In the genomic region with DNA sequence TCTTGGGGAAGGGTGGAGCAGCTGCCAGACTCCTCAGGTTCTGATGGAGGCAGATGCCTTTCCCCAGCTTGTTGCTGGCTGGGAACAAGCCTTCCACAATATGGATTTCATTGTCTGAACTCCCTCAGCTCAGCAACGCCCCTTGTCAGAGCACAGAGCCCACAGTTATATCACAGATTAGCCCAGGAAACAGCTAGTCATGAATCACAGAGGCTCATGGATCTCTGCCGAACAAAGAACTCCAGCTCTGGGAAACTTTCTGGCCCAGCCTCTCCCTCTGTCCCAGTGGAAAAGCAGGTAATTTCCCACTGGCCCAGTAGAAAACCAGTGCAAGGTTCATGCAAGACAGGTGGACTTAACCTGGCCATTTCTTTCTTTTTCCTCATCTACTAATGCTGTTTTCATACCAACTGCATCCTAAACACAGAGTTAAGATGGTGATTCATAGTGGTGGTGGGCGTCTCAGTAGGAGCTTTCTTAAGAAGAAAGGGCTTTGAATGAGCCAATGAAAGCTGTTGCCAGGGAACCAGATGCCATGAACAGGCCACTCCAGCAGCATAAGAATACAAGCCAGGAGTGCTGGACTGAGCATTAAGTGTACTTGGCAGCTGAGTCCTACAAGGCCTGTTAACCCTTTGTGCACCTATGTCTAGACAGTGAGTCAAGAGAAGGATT, we compare ENCODE assay signal across 8 cellular contexts. TPM values are rescaled to one million over a fixed set of nuclear protein-coding genes. Genes with fewer than 3 reads are reported as not detected.
DNase-seq lines count a peak whose midpoint lies in the region; ATAC-seq, FAIRE-seq and TF ChIP-seq lines count a peak whose summit lies in the region.

No MANE protein-coding gene starts in this region.

- no peak for DNase-seq in HCT116 (ENCODE audit: low read depth, low spot score)
- DNase-seq in SK-N-SH, result peak; percentile 27
- DNase-seq in heart left ventricle, result peak in 3 of 5 donors; percentile 20 to 52 (median 34)
- peak; percentile 92 for DNase-seq in skeletal muscle cell (ENCODE audit: low read depth)
- DNase-seq in HuH-7.5 (ENCODE audit: low spot score), result no peak
- no peak for DNase-seq in testis
- no peak for DNase-seq in GM12891 (ENCODE audit: insufficient read length, low spot score)

- H3K9ac ChIP-seq in HCT116 (ENCODE audit: low read length) (no peak overlapping the region), SK-N-SH (peak overlapping the region; percentile 69)

- ATAC-seq in HCT116 (peak; percentile 46), heart left ventricle (peak; percentile 32 to 92 (median 80)), HG03139 (IDR thresholded peaks at IDR 0.05; ENCODE audit: unreplicated experiment) (no peak)

- H3K27ac ChIP-seq in HCT116 (ENCODE audit: low read depth, low read length), result no peak overlapping the region
- H3K27ac ChIP-seq in SK-N-SH (ENCODE audit: low read depth in 2 of 2, low read length in 1 of 2), result peak overlapping the region; percentile 83 to 96
- peak overlapping the region in 3 of 12 donors; percentile 5 to 40 (median 28) for H3K27ac ChIP-seq in heart left ventricle
- H3K27ac ChIP-seq in testis, result no peak overlapping the region

- no peak for FAIRE-seq in GM12891 (lab: Jason Lieb, UNC)

- peak overlapping the region; percentile 24 for H3K4me2 ChIP-seq in HCT116 (ENCODE audit: low read length)
- H3K4me2 ChIP-seq in SK-N-SH, result peak overlapping the region; percentile 64

- intact Hi-C loops in HCT116 (cut with micrococcal nuclease), result no loop called here
- intact Hi-C loops in heart left ventricle (cut with DNase I), result loop anchor here in 2 of 10 donors (10.0 kb wide), 2 partner anchors 90 to 210 kb away; no protein-coding TSS in a partner anchor
- intact Hi-C loops in testis (cut with DNase I; ENCODE audit: low total_unique reads), result no loop called here

- no peaks in the 10 kb centered on the region for H3K36me3 ChIP-seq in HCT116 (ENCODE audit: control insufficient read depth in 1 of 2, insufficient read depth in 2 of 2, low read length in 2 of 2)
- H3K36me3 ChIP-seq in SK-N-SH (replicated peaks in 1 of 2; ENCODE audit: control insufficient read depth in 1 of 2, insufficient read depth in 2 of 2, low read length in 1 of 2), result no peaks in the 10 kb centered on the region
- no peaks in the 10 kb centered on the region for H3K36me3 ChIP-seq in heart left ventricle
- H3K36me3 ChIP-seq in testis (ENCODE audit: low read depth, missing control alignments), result no peaks in the 10 kb centered on the region

- H3K4me1 ChIP-seq in HCT116 (ENCODE audit: control insufficient read depth in 1 of 2, insufficient read depth in 2 of 2, low read length in 2 of 2) (peaks cover 0 to 11% of the 10 kb centered on the region in 2 experiments; a peak in 1 of 4 replicates), SK-N-SH (ENCODE audit: control insufficient read depth in 1 of 2, insufficient read depth in 2 of 2, low read depth in 1 of 2, low read length in 1 of 2) (peaks cover 16 to 18% of the 10 kb centered on the region in 2 experiments; a peak in 2 of 4 replicates), heart left ventricle (peaks cover 0 to 12% (median 5%) of the 10 kb centered on the region in 12 donors), testis (peaks cover 6% of the 10 kb centered on the region)

- H3K27me3 ChIP-seq in HCT116 (ENCODE audit: insufficient read depth, low read length) (no peaks in the 10 kb centered on the region; the same call in 1 of the 2 replicates), SK-N-SH (ENCODE audit: insufficient read depth) (no peaks in the 10 kb centered on the region), heart left ventricle (no peaks in the 10 kb centered on the region), testis (no peaks in the 10 kb centered on the region)

- no peaks in the 10 kb centered on the region for H3K9me3 ChIP-seq in HCT116 (ENCODE audit: control insufficient read depth in 1 of 2, insufficient read depth in 1 of 2, low read depth in 1 of 2, low read length in 2 of 2)
- H3K9me3 ChIP-seq in SK-N-SH, result no peaks in the 10 kb centered on the region
- no peaks in the 10 kb centered on the region for H3K9me3 ChIP-seq in heart left ventricle
- H3K9me3 ChIP-seq in testis, result no peaks in the 10 kb centered on the region

- no peaks in the 10 kb centered on the region for H3K9me2 ChIP-seq in HCT116 (ENCODE audit: insufficient read depth)
- H3K9me2 ChIP-seq in SK-N-SH, result no peaks in the 10 kb centered on the region

- TF ChIP-seq POLR2A in HCT116 (IDR thresholded peaks at IDR 0.05; ENCODE audit: borderline replicate concordance, extremely low read depth, insufficient read depth, insufficient read length) (no peak), heart left ventricle (IDR thresholded peaks at IDR 0.05) (no peak), testis (IDR thresholded peaks at IDR 0.05) (no peak), GM12891 (IDR thresholded peaks at IDR 0.05; ENCODE audit: low read depth, low read length) (no peak)

- peaks cover 29% of the 10 kb centered on the region for H3F3A ChIP-seq in SK-N-SH (replicated peaks; ENCODE audit: insufficient read depth)

- CTCF ChIA-PET in HCT116 (lab: Charles Lee), result interaction anchor here (0.5 to 1.3 kb wide), 2 partner anchors 8 to 968 kb away, joined by 3 to 5 read pairs; partner anchors contain the start of gene KIAA2012
- CTCF ChIA-PET in SK-N-SH (lab: Yijun Ruan, JAX), result interaction anchor here (0.6 to 3.8 kb wide), 9 partner anchors 8 to 1210 kb away, joined by 3 to 21 read pairs (median 3); partner anchors contain the start of gene KIAA2012

- H3K79me2 ChIP-seq in HCT116 (ENCODE audit: insufficient read depth, low read length) (no peaks in the 10 kb centered on the region), SK-N-SH (ENCODE audit: insufficient read depth) (no peaks in the 10 kb centered on the region)

- H4K20me1 ChIP-seq in HCT116 (ENCODE audit: insufficient read depth) (no peaks in the 10 kb centered on the region), SK-N-SH (ENCODE audit: insufficient read depth) (no peaks in the 10 kb centered on the region)

- POLR2A ChIA-PET in HCT116 (lab: Charles Lee), result no interaction called here
- POLR2A ChIA-PET in SK-N-SH (lab: Yijun Ruan, JAX), result interaction anchor here (0.8 kb wide), 1 partner anchor 9 kb away, joined by 3 read pairs; the partner anchor contains the start of gene KIAA2012

- H2AFZ ChIP-seq in HCT116 (ENCODE audit: low read depth, low read length, poor library complexity, severe bottlenecking) (no peak overlapping the region), SK-N-SH (ENCODE audit: low read depth) (peak overlapping the region; percentile 85)

- peak in 1 of 2 experiments; percentile 42; a peak in 1 of 4 replicates for TF ChIP-seq EP300 in SK-N-SH (IDR thresholded peaks at IDR 0.05; ENCODE audit: borderline replicate concordance in 1 of 2, low read depth in 1 of 2, low read length in 1 of 2)

- RAD21 ChIA-PET in HCT116 (lab: Charles Lee; ENCODE audit: low non-redundant PET in 1 of 2, low total read pairs in 2 of 2, uncharacterized antibody in 2 of 2, unreplicated experiment in 2 of 2), result no interaction called here

- no peak for TF ChIP-seq CTCF in HCT116 (IDR thresholded peaks at IDR 0.05 in 2 of 3, conservative IDR thresholded peaks at IDR 0.05 in 1 of 3; ENCODE audit: borderline replicate concordance in 1 of 3, insufficient read depth in 1 of 3, low read depth in 2 of 3, low read length in 2 of 3)
- no peak for TF ChIP-seq CTCF in SK-N-SH (IDR thresholded peaks at IDR 0.05)
- no peak for TF ChIP-seq CTCF in heart left ventricle (IDR thresholded peaks at IDR 0.05)
- TF ChIP-seq CTCF in testis (IDR thresholded peaks at IDR 0.05), result no peak

- H3K4me3 ChIP-seq in HCT116 (replicated peaks in 1 of 2; ENCODE audit: low read depth in 1 of 2, low read length in 2 of 2), result no peak overlapping the region
- peak overlapping the region in 1 of 2 experiments; percentile 27; a peak in 1 of 4 replicates for H3K4me3 ChIP-seq in SK-N-SH (ENCODE audit: low read depth in 2 of 2, low read length in 1 of 2)
- no peak overlapping the region for H3K4me3 ChIP-seq in heart left ventricle
- peak overlapping the region; percentile 36 for H3K4me3 ChIP-seq in skeletal muscle cell (ENCODE audit: low read depth, low read length)
- H3K4me3 ChIP-seq in testis, result no peak overlapping the region

- TF ChIP-seq RAD21 in HCT116 (IDR thresholded peaks at IDR 0.05; ENCODE audit: low read depth) (no peak), SK-N-SH (IDR thresholded peaks at IDR 0.05; ENCODE audit: low read length) (no peak)

- no TSS peak for BruUV-seq in HCT116 (replicated peaks; lab: Mats Ljungman, UMichigan)

- 9% methylated on average over 3 of the region's 3 CpGs for WGBS in SK-N-SH (ENCODE audit: low lambda C conversion rate)
- 17 to 31% (median 24%) methylated on average over 3 of the region's 3 CpGs for WGBS in heart left ventricle, 4 donors
- WGBS in testis, 2 donors, result 38 to 46% methylated on average over 3 of the region's 3 CpGs

TF ChIP-seq in HCT116, 20 proteins besides CTCF, POLR2A, EP300 and RAD21 (continues in another document):
- TF ChIP-seq ZNF274 (IDR thresholded peaks at IDR 0.05; ENCODE audit: low read depth, low read length), result no peak
- TF ChIP-seq CEBPB (IDR thresholded peaks at IDR 0.05; ENCODE audit: low read depth), result no peak
- no peak for TF ChIP-seq CBX3 (IDR thresholded peaks at IDR 0.05; ENCODE audit: low read depth)

TF ChIP-seq in GM12891, 5 proteins besides CTCF, POLR2A, EP300 and RAD21:
- TF ChIP-seq POU2F2 (IDR thresholded peaks at IDR 0.05; ENCODE audit: low read depth, low read length), result no peak
- no peak for TF ChIP-seq POLR2AphosphoS5 (IDR thresholded peaks at IDR 0.05; ENCODE audit: low read depth, low read length)
- TF ChIP-seq PAX5 (IDR thresholded peaks at IDR 0.05; ENCODE audit: insufficient read depth, low read length, severe bottlenecking), result no peak
- TF ChIP-seq SPI1 (IDR thresholded peaks at IDR 0.05; ENCODE audit: low read depth, low read length), result no peak
- TF ChIP-seq TAF1 (IDR thresholded peaks at IDR 0.05; ENCODE audit: low read depth, low read length), result no peak

RNA-seq across cellular contexts. Expression of gene KIAA2012, which starts 8.7 kb away (rescaled TPM):
- total RNA-seq in HCT116 (2021; ENCODE audit: unreplicated experiment) (not detected), heart left ventricle (under 1 TPM in 1 of 9 donors, not detected in 8; 0.08 TPM), testis (1 to 10 TPM; 1.1 to 1.3 TPM)
- not detected in 2 replicates for polyA plus RNA-seq in HCT116 (2012)
- polyA plus RNA-seq in SK-N-SH (2012; rRNA removed) (0.07 and 0.11 TPM in 2 replicates), heart left ventricle (not detected), testis (ENCODE audit: insufficient read depth, low read depth, low replicate concordance) (1.6 TPM)
- polyA plus RNA-seq in SK-N-SH (2012; cell fraction: cytosol; rRNA removed), result 0.04 and 0.05 TPM in 2 replicates
- 0.46 and 0.64 TPM in 2 replicates for polyA plus RNA-seq in SK-N-SH (2012; cell fraction: nucleus; rRNA removed)
- 0.03 TPM for polyA plus RNA-seq in GM12891 (2012; ENCODE audit: low read depth, missing spikeins)

RNA-seq across cellular contexts. Expression of gene FZD7, which starts 30.7 kb away (rescaled TPM):
- total RNA-seq in HCT116 (2021; ENCODE audit: unreplicated experiment) (14.6 TPM), heart left ventricle (10 to 100 TPM; 11.3 to 42.0 (median 25.5) TPM), testis (1 to 10 TPM; 8.3 to 9.1 TPM)
- 10.2 and 10.4 TPM in 2 replicates for polyA plus RNA-seq in HCT116 (2012)
- polyA plus RNA-seq in SK-N-SH (2012; rRNA removed) (16.1 and 19.7 TPM in 2 replicates), heart left ventricle (1 to 10 TPM; 1.7 to 8.8 TPM), testis (ENCODE audit: insufficient read depth, low read depth, low replicate concordance) (7.1 TPM)
- polyA plus RNA-seq in SK-N-SH (2012; cell fraction: cytosol; rRNA removed), result 17.1 and 21.4 TPM in 2 replicates
- 12.2 and 15.3 TPM in 2 replicates for polyA plus RNA-seq in SK-N-SH (2012; cell fraction: nucleus; rRNA removed)
- polyA plus RNA-seq in GM12891 (2012; ENCODE audit: low read depth, missing spikeins), result 0.18 TPM

Comparison
In these comparisons a context has a peak if more than half of its experiments do, and no peak if none do; other contexts are left out.
1. DNase-seq: peak in SK-N-SH (single experiment), heart left ventricle (3 of 5) and skeletal muscle cell (single experiment); none in HCT116 (single experiment), HuH-7.5 (single experiment), testis (single experiment) and GM12891 (single experiment).
2. H3K27ac ChIP-seq: peak in SK-N-SH (2 of 2); none in HCT116 (single experiment) and testis (0 of 2).
3. Of the 11 proteins assayed by ChIP-seq in both SK-N-SH and HCT116: peak only in SK-N-SH: JUND, MAX, POLR2AphosphoS5 and YY1; only in HCT116: none; in both: none; in neither: 7.